Comparison of ENCODE assay signal across 12 cellular contexts in the genomic region with DNA sequence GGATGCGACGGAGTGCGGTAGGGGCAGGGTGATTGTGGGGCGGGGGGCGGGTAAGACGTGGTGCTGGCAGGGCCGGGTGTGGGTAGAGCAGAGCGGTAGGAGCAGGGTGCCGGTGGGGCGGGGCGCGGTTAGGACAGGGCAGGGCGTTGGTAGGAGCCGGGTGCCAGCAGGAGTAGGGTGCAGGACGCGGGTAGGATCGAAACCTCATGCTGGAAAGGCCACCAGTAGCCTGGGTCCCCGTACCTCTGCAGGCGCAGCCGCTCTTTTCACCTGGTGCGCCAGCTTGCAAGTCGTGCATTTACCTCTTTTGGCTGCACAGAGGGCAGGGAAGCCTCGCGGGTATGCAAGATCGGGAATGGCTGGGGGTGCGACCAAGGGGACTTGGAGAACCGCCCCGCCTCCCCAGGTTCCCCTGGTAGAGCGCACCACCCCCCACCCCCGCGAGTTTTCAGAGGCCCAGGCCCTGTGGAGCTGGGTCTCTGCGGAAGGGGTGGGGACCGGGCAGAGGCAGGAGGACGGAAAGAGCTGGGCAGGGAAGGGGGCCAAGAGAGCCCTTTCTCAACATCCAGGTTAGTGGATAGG.
DNase-seq lines count a peak whose midpoint lies in the region; ATAC-seq and TF ChIP-seq lines count a peak whose summit lies in the region.
"Had no signal": no experiment of that assay in that cellular context is flagged by ENCODE, and none has a peak within 500 bp of the region (broad histone marks: within the 10 kb centered on the region; RNA-seq: fewer than 3 reads in every experiment).

No MANE protein-coding gene starts in this region.

- H3K9me3 Mint-ChIP-seq in MCF 10A (ENCODE audit: unreplicated experiment) (no peaks in the 10 kb centered on the region), mesothelial cell of epicardium (peaks cover 4% of the 10 kb centered on the region)
- H3K9me3 Mint-ChIP-seq: immature natural killer cell had no signal

- H3K27ac Mint-ChIP-seq in MCF 10A (ENCODE audit: low read depth, unreplicated experiment) (no peak overlapping the region), mesothelial cell of epicardium (no peak overlapping the region)

- peaks cover 0 to 12% (median 0%) of the 10 kb centered on the region in 11 experiments; a peak in 4 of 22 replicates for H3K27me3 ChIP-seq in BLaER1 treated with 17β-estradiol and CSF1 and Interleukin-3, amounts not matched to agents 10 nM and 100 nM

- H3K36me3 ChIP-seq in BLaER1 treated with 17β-estradiol and CSF1 and Interleukin-3, amounts not matched to agents 10 nM and 100 nM, result no peaks in the 10 kb centered on the region

- H3K9ac ChIP-seq in BLaER1 treated with 17β-estradiol and CSF1 and Interleukin-3, amounts not matched to agents 10 nM and 100 nM, result no peak overlapping the region
- H3K9ac ChIP-seq: parathyroid adenoma had no signal

- CTCF ChIA-PET in MCF 10A (lab: Yijun Ruan, JAX), result interaction anchor here (0.6 kb wide), 2 partner anchors 100 to 1425 kb away, joined by 3 to 4 read pairs; no protein-coding TSS in a partner anchor

- peaks cover 0 to 3% (median 0%) of the 10 kb centered on the region in 11 experiments; a peak in 1 of 22 replicates for H3K9me3 ChIP-seq in BLaER1 treated with 17β-estradiol and CSF1 and Interleukin-3, amounts not matched to agents 10 nM and 100 nM (replicated peaks in 1 of 11)

- H3K4me1 Mint-ChIP-seq in MCF 10A (ENCODE audit: insufficient read depth, unreplicated experiment) (no peaks in the 10 kb centered on the region), mesothelial cell of epicardium (peaks cover 25% of the 10 kb centered on the region)
- H3K4me1 Mint-ChIP-seq: immature natural killer cell had no signal

- peak overlapping the region; percentile 34 for H3K4me3 Mint-ChIP-seq in MCF 10A (ENCODE audit: unreplicated experiment)
- H3K4me3 Mint-ChIP-seq in mesothelial cell of epicardium, result peak overlapping the region; percentile 43
- H3K4me3 Mint-ChIP-seq: immature natural killer cell had no signal

- TF ChIP-seq CTCF in MCF 10A (IDR thresholded peaks at IDR 0.05; ENCODE audit: unreplicated experiment) (no peak), mesothelial cell of epicardium (IDR thresholded peaks at IDR 0.05; ENCODE audit: unreplicated experiment) (no peak)

- H3K4me3 ChIP-seq in BLaER1 treated with 17β-estradiol and CSF1 and Interleukin-3, amounts not matched to agents 10 nM and 100 nM, result no peak overlapping the region

- H4K20me1 ChIP-seq in BLaER1 treated with 17β-estradiol and CSF1 and Interleukin-3, amounts not matched to agents 10 nM and 100 nM, result peaks cover 0 to 7% (median 0%) of the 10 kb centered on the region in 11 experiments; a peak in 1 of 22 replicates

- no peak for ATAC-seq in HG03196 (IDR thresholded peaks at IDR 0.05; ENCODE audit: unreplicated experiment)

- peak overlapping the region; percentile 30 to 76 (median 64); a peak in 20 of 22 replicates for H3K4me2 ChIP-seq in BLaER1 treated with 17β-estradiol and CSF1 and Interleukin-3, amounts not matched to agents 10 nM and 100 nM

- intact Hi-C loops in MCF 10A (cut with micrococcal nuclease), result no loop called here

- DNase-seq in NCI-H69 (lab: John Stamatoyannopoulos, UW) (peak; percentile 61), MCF 10A (ENCODE audit: unreplicated experiment) (no peak), mesothelial cell of epicardium (ENCODE audit: low spot score in 2 of 2, unreplicated experiment in 2 of 2) (no peak), NCI-H1436 (lab: John Stamatoyannopoulos, UW) (no peak), DMS 273 (lab: John Stamatoyannopoulos, UW; ENCODE audit: unreplicated experiment) (no peak), mesenteric fat pad (ENCODE audit: low spot score) (no peak)
- DNase-seq: C1 segment of cervical spinal cord, immature natural killer cell, NCI-H1105 treated with DMSO at 0.1 percent for 48 hours had no signal

- H3K27me3 Mint-ChIP-seq in MCF 10A (ENCODE audit: insufficient read depth, unreplicated experiment), result no peaks in the 10 kb centered on the region
- peaks cover 74% of the 10 kb centered on the region for H3K27me3 Mint-ChIP-seq in mesothelial cell of epicardium (ENCODE audit: low read depth)

- peaks cover 0 to 25% (median 20%) of the 10 kb centered on the region in 10 experiments; a peak in 17 of 20 replicates for H3K4me1 ChIP-seq in BLaER1 treated with 17β-estradiol and CSF1 and Interleukin-3, amounts not matched to agents 10 nM and 100 nM
- H3K4me1 ChIP-seq: parathyroid adenoma had no signal

- no peak overlapping the region for H3K27ac ChIP-seq in BLaER1 treated with 17β-estradiol and CSF1 and Interleukin-3, amounts not matched to agents 10 nM and 100 nM
- H3K27ac ChIP-seq: parathyroid adenoma had no signal

- POLR2A ChIA-PET in MCF 10A (lab: Yijun Ruan, JAX), result no interaction called here

- BruUV-seq in MCF 10A (replicated peaks; lab: Mats Ljungman, UMichigan), result no TSS peak

- H3K36me3 Mint-ChIP-seq in MCF 10A (ENCODE audit: insufficient read depth, unreplicated experiment), result no peaks in the 10 kb centered on the region
- H3K36me3 Mint-ChIP-seq in mesothelial cell of epicardium, result no peaks in the 10 kb centered on the region
- H3K36me3 Mint-ChIP-seq: immature natural killer cell had no signal
